Comparison of ENCODE assay signal across 16 cellular contexts in genomic region chrX:39381446-39381845, GRCh38.
DNase-seq lines count a peak whose midpoint lies in the region; ATAC-seq lines count a peak whose summit lies in the region.
"Had no signal": no experiment of that assay in that cellular context is flagged by ENCODE, and none has a peak within 500 bp of the region (broad histone marks: within the 10 kb centered on the region; RNA-seq: fewer than 3 reads in every experiment).

No MANE protein-coding gene starts in this region.

- CTCF ChIA-PET in activated CD8-positive, alpha-beta T cell treated with anti-CD3 and anti-CD28 coated beads, Interleukin-2, amount 10 ng/mL, durations not matched to agents 7 days and 5 days (lab: Charles Lee): no interaction called here

- no peak overlapping the region for H3K23ac ChIP-seq in neuronal stem cell (ENCODE audit: low read depth, low read length, poor library complexity)

- H3K27ac ChIP-seq in SJCRH30: no peak overlapping the region
- H3K27ac ChIP-seq in neuronal stem cell (replicated peaks; ENCODE audit: low read length): no peak overlapping the region
- H3K27ac ChIP-seq: C4-2B, HL-60 had no signal

- H3K9me3 Mint-ChIP-seq in activated CD8-positive, alpha-beta T cell treated with anti-CD3 and anti-CD28 coated beads, Interleukin-2, amount 10 ng/mL, durations not matched to agents 7 days and 5 days (ENCODE audit: insufficient read depth): no peaks in the 10 kb centered on the region

- H3K14ac ChIP-seq in neuronal stem cell (ENCODE audit: low read length): no peak overlapping the region

- no peak overlapping the region for H2BK120ac ChIP-seq in neuronal stem cell (ENCODE audit: low read depth, low read length)

- no peak overlapping the region for H4K91ac ChIP-seq in neuronal stem cell (ENCODE audit: low read depth, low read length, poor library complexity)

- no peak overlapping the region for H2BK12ac ChIP-seq in neuronal stem cell (ENCODE audit: low read length)

- H3K4me1 ChIP-seq in SJCRH30: peaks cover 13% of the 10 kb centered on the region
- H3K4me1 ChIP-seq in neuronal stem cell (ENCODE audit: control insufficient read depth in 2 of 2, insufficient read depth in 1 of 2, low read depth in 1 of 2, low read length in 2 of 2): peaks cover 0 to 4% of the 10 kb centered on the region in 2 donors
- H3K4me1 ChIP-seq: BE2C, Caco-2 had no signal

- H3K27me3 ChIP-seq in SJCRH30 (no peaks in the 10 kb centered on the region), neuronal stem cell (ENCODE audit: control insufficient read depth in 3 of 3, insufficient read depth in 3 of 3, low read depth in 1 of 3, low read length in 3 of 3) (peaks cover 0 to 31% (median 0%) of the 10 kb centered on the region in 3 experiments)
- H3K27me3 ChIP-seq: BE2C had no signal

- no peak overlapping the region for H3K4ac ChIP-seq in neuronal stem cell (ENCODE audit: low read length)

- H3K36me3 Mint-ChIP-seq in activated CD8-positive, alpha-beta T cell treated with anti-CD3 and anti-CD28 coated beads, Interleukin-2, amount 10 ng/mL, durations not matched to agents 7 days and 5 days (ENCODE audit: low read depth): no peaks in the 10 kb centered on the region
- H3K36me3 Mint-ChIP-seq: CD4-positive, alpha-beta memory T cell had no signal

- peak; percentile 51 to 61 for DNase-seq in SJCRH30
- DNase-seq in ecto neural progenitor cell (ENCODE audit: low spot score): peak; percentile 53
- DNase-seq in myocyte (ENCODE audit: low read depth): peak; percentile 53
- peak; percentile 0 for DNase-seq in neuronal stem cell (ENCODE audit: low spot score)
- DNase-seq in activated CD8-positive, alpha-beta T cell treated with anti-CD3 and anti-CD28 coated beads, Interleukin-2, amount 10 ng/mL, durations not matched to agents 7 days and 5 days: no peak
- no peak for DNase-seq in AG08396 (ENCODE audit: low spot score)
- DNase-seq: BE2C; Caco-2; CD4-positive, alpha-beta memory T cell; DND-41; GF-D8; GOT3; H9 had no signal

- no peak overlapping the region for H2AK5ac ChIP-seq in neuronal stem cell (ENCODE audit: low read depth, low read length)

- H4K8ac ChIP-seq in neuronal stem cell (ENCODE audit: low read depth, low read length): no peak overlapping the region

- no peaks in the 10 kb centered on the region for H3K79me1 ChIP-seq in neuronal stem cell (ENCODE audit: low read depth, low read length)

- H3K4me3 ChIP-seq in SJCRH30: no peak overlapping the region
- no peak overlapping the region for H3K4me3 ChIP-seq in neuronal stem cell (ENCODE audit: low read length in 2 of 2)

- H3K9me3 ChIP-seq in SJCRH30 (replicated peaks): no peaks in the 10 kb centered on the region
- H3K9me3 ChIP-seq in neuronal stem cell (replicated peaks in 1 of 2; ENCODE audit: control insufficient read depth in 2 of 2, insufficient read depth in 1 of 2, low read depth in 1 of 2, low read length in 2 of 2): no peaks in the 10 kb centered on the region
- H3K9me3 ChIP-seq: BE2C, Caco-2 had no signal

- no peak overlapping the region for H3K4me3 Mint-ChIP-seq in activated CD8-positive, alpha-beta T cell treated with anti-CD3 and anti-CD28 coated beads, Interleukin-2, amount 10 ng/mL, durations not matched to agents 7 days and 5 days
- H3K4me3 Mint-ChIP-seq: CD4-positive, alpha-beta memory T cell; H9 had no signal

- no peaks in the 10 kb centered on the region for H3K27me3 Mint-ChIP-seq in activated CD8-positive, alpha-beta T cell treated with anti-CD3 and anti-CD28 coated beads, Interleukin-2, amount 10 ng/mL, durations not matched to agents 7 days and 5 days (ENCODE audit: low read depth)
- H3K27me3 Mint-ChIP-seq: CD4-positive, alpha-beta memory T cell had no signal

- H3K9ac ChIP-seq in neuronal stem cell (ENCODE audit: low read depth, low read length, poor library complexity): no peak overlapping the region

- POLR2A ChIA-PET in activated CD8-positive, alpha-beta T cell treated with anti-CD3 and anti-CD28 coated beads, Interleukin-2, amount 10 ng/mL, durations not matched to agents 7 days and 5 days (lab: Charles Lee): no interaction called here

- H3K18ac ChIP-seq in neuronal stem cell (ENCODE audit: low read length): no peak overlapping the region

- no peaks in the 10 kb centered on the region for H3K36me3 ChIP-seq in SJCRH30
- no peaks in the 10 kb centered on the region for H3K36me3 ChIP-seq in neuronal stem cell (replicated peaks in 1 of 2; ENCODE audit: control insufficient read depth in 2 of 2, insufficient read depth in 2 of 2, low read length in 2 of 2)
- H3K36me3 ChIP-seq: BE2C had no signal

- H3K27ac Mint-ChIP-seq in activated CD8-positive, alpha-beta T cell treated with anti-CD3 and anti-CD28 coated beads, Interleukin-2, amount 10 ng/mL, durations not matched to agents 7 days and 5 days: no peak overlapping the region
- H3K27ac Mint-ChIP-seq: H9 had no signal

- WGBS in neuronal stem cell (ENCODE audit: extremely low coverage in 2 of 2, insufficient read length in 2 of 2, insufficient replicate concordance in 1 of 2), 2 donors: no CpG with 5 or more reads among the region's 5 CpGs

- H2BK15ac ChIP-seq in neuronal stem cell (ENCODE audit: low read length): no peak overlapping the region

- no peak overlapping the region for H2AFZ ChIP-seq in neuronal stem cell (ENCODE audit: low read length)

- no peak overlapping the region for H2BK5ac ChIP-seq in neuronal stem cell (ENCODE audit: low read length)

- no peaks in the 10 kb centered on the region for H3K4me1 Mint-ChIP-seq in activated CD8-positive, alpha-beta T cell treated with anti-CD3 and anti-CD28 coated beads, Interleukin-2, amount 10 ng/mL, durations not matched to agents 7 days and 5 days (ENCODE audit: low read depth)
- H3K4me1 Mint-ChIP-seq: CD4-positive, alpha-beta memory T cell; H9 had no signal

- H3K4me2 ChIP-seq in neuronal stem cell (ENCODE audit: insufficient read depth, low read length, poor library complexity, severe bottlenecking): no peak overlapping the region

- no peak for ATAC-seq in activated CD8-positive, alpha-beta T cell treated with anti-CD3 and anti-CD28 coated beads, Interleukin-2, amount 10 ng/mL, durations not matched to agents 7 days and 5 days
- ATAC-seq in HG02678 (IDR thresholded peaks at IDR 0.05; ENCODE audit: unreplicated experiment): no peak

Comparison
In these comparisons a context has a peak if more than half of its experiments do, and no peak if none do; other contexts are left out.
1. DNase-seq: peak in SJCRH30 (2 of 2), ecto neural progenitor cell (single experiment), myocyte (single experiment) and neuronal stem cell (single experiment); none in activated CD8-positive, alpha-beta T cell treated with anti-CD3 and anti-CD28 coated beads, Interleukin-2, amount 10 ng/mL, durations not matched to agents 7 days and 5 days (single experiment) and AG08396 (single experiment).